ENCODE assay signal across 23 cellular contexts in genomic region chr10:131924982-131925649, GRCh38. TPM values are rescaled to one million over a fixed set of nuclear protein-coding genes. Genes with fewer than 3 reads are reported as not detected.
A peak's percentile ranks its signal among the peaks of the same experiment; 100 is the strongest.
DNase-seq lines count a peak whose midpoint lies in the region; ATAC-seq and TF ChIP-seq lines count a peak whose summit lies in the region.
"Had no signal": no experiment of that assay in that cellular context is flagged by ENCODE, and none has a peak within 500 bp of the region (broad histone marks: within the 10 kb centered on the region; RNA-seq: fewer than 3 reads in every experiment).

No MANE protein-coding gene starts in this region.

- H3K27me3 Mint-ChIP-seq in activated CD4-positive, alpha-beta T cell treated with anti-CD3 and anti-CD28 coated beads, Interleukin-2, amount 10 ng/mL, durations not matched to agents 24 days and 14 days = no peaks in the 10 kb centered on the region
- H3K27me3 Mint-ChIP-seq: activated naive CD8-positive, alpha-beta T cell treated with anti-CD3 and anti-CD28 coated beads, Interleukin-2, amount 10 ng/mL, durations not matched to agents 7 days and 5 days had no signal

- H2AFZ ChIP-seq in PC-3 (ENCODE audit: low read length) = no peak overlapping the region
- H2AFZ ChIP-seq: GM23248 had no signal

- peaks cover 46% of the 10 kb centered on the region for H3K36me3 Mint-ChIP-seq in activated CD4-positive, alpha-beta T cell treated with anti-CD3 and anti-CD28 coated beads, Interleukin-2, amount 10 ng/mL, durations not matched to agents 24 days and 14 days (ENCODE audit: low read depth)

- CTCF ChIA-PET in PC-3 (lab: Charles Lee) = no interaction called here

- no peak overlapping the region for H3K27ac Mint-ChIP-seq in activated CD4-positive, alpha-beta T cell treated with anti-CD3 and anti-CD28 coated beads, Interleukin-2, amount 10 ng/mL, durations not matched to agents 24 days and 14 days
- H3K27ac Mint-ChIP-seq: activated naive CD8-positive, alpha-beta T cell treated with anti-CD3 and anti-CD28 coated beads, Interleukin-2, amount 10 ng/mL, durations not matched to agents 7 days and 5 days had no signal

- H3K36me3 ChIP-seq in PC-3 (ENCODE audit: low read depth, low read length) = peaks cover 3% of the 10 kb centered on the region; the same call in 1 of the 2 replicates
- H3K36me3 ChIP-seq: gastrocnemius medialis, pancreas, transverse colon had no signal

- no peak; the same call in 1 of the 2 replicates for ATAC-seq in PC-3
- ATAC-seq: gastrocnemius medialis, pancreas had no signal

- H3K4me1 Mint-ChIP-seq in activated CD4-positive, alpha-beta T cell treated with anti-CD3 and anti-CD28 coated beads, Interleukin-2, amount 10 ng/mL, durations not matched to agents 24 days and 14 days = peaks cover 53% of the 10 kb centered on the region

- H3K4me3 ChIP-seq in HL-60 (replicated peaks; ENCODE audit: insufficient read depth, low read length) (no peak overlapping the region), PC-3 (ENCODE audit: low read length) (no peak overlapping the region), epithelial cell of esophagus (ENCODE audit: low read length) (no peak overlapping the region)
- H3K4me3 ChIP-seq: gastrocnemius medialis, GM23248, pancreas, SK-N-MC, smooth muscle cell, transverse colon had no signal

- no peak overlapping the region for H3K9ac ChIP-seq in PC-3 (ENCODE audit: low read length)
- H3K9ac ChIP-seq: GM23248 had no signal

- H3K9me2 ChIP-seq in PC-3 (replicated peaks; ENCODE audit: low read length) = no peaks in the 10 kb centered on the region

- DNase-seq in CD1c-positive myeloid dendritic cell (ENCODE audit: extremely low spot score) = peak; percentile 42
- DNase-seq in HL-60 (ENCODE audit: low read depth in 1 of 2, low spot score in 1 of 2) = no peak
- DNase-seq in PC-3 = peak; percentile 29
- peak; percentile 35 for DNase-seq in epithelial cell of esophagus (ENCODE audit: low read depth)
- DNase-seq in amniotic stem cell (lab: John Stamatoyannopoulos, UW) = no peak
- DNase-seq in activated CD4-positive, alpha-beta T cell treated with anti-CD3 and anti-CD28 coated beads, Interleukin-2, amount 10 ng/mL, durations not matched to agents 24 days and 14 days = no peak
- no peak for DNase-seq in NCI-H2196 treated with DMSO at 0.1 percent for 48 hours (lab: John Stamatoyannopoulos, UW; ENCODE audit: unreplicated experiment)
- DNase-seq: activated CD4-positive, alpha-beta T cell treated with anti-CD3 and anti-CD28 coated beads, Interleukin-2, amount 50 U/mL, for 1 hour; activated naive CD8-positive, alpha-beta T cell treated with anti-CD3 and anti-CD28 coated beads, Interleukin-2, amount 10 ng/mL, durations not matched to agents 7 days and 5 days; gastrocnemius medialis; GM23248; Karpas-422; left colon; mammary epithelial cell; NCI-H1105; NCI-H2029; NCI-H2227 treated with DMSO at 0.1 percent for 48 hours; pancreas; stimulated activated CD4-positive, alpha-beta T cell treated with anti-CD3 and anti-CD28 coated beads, Interleukin-2, amount 100 ng/mL, for 24 hours; transverse colon had no signal

- H3K9me3 Mint-ChIP-seq in activated CD4-positive, alpha-beta T cell treated with anti-CD3 and anti-CD28 coated beads, Interleukin-2, amount 10 ng/mL, durations not matched to agents 24 days and 14 days = peaks cover 8% of the 10 kb centered on the region

- peaks cover 99% of the 10 kb centered on the region for H3K79me2 ChIP-seq in PC-3 (ENCODE audit: low read length)

- H3K27me3 ChIP-seq in HL-60 (ENCODE audit: insufficient read depth, poor library complexity, severe bottlenecking) = no peaks in the 10 kb centered on the region
- no peaks in the 10 kb centered on the region for H3K27me3 ChIP-seq in PC-3 (ENCODE audit: low read length)
- H3K27me3 ChIP-seq: gastrocnemius medialis, pancreas, transverse colon had no signal

- H3K27ac ChIP-seq in HL-60 (replicated peaks) (peak overlapping the region; percentile 31; the same call in 1 of the 2 replicates), PC-3 (ENCODE audit: low read length) (no peak overlapping the region)
- H3K27ac ChIP-seq: gastrocnemius medialis, GM23248, pancreas, SK-N-MC, transverse colon had no signal

- peaks cover 6% of the 10 kb centered on the region; the same call in 1 of the 2 replicates for H3K4me1 ChIP-seq in PC-3 (ENCODE audit: insufficient read depth, low read length)

- no peak overlapping the region for H3K4me3 Mint-ChIP-seq in activated CD4-positive, alpha-beta T cell treated with anti-CD3 and anti-CD28 coated beads, Interleukin-2, amount 10 ng/mL, durations not matched to agents 24 days and 14 days
- H3K4me3 Mint-ChIP-seq: activated naive CD8-positive, alpha-beta T cell treated with anti-CD3 and anti-CD28 coated beads, Interleukin-2, amount 10 ng/mL, durations not matched to agents 7 days and 5 days; CD14-positive monocyte had no signal

- BruUV-seq in PC-3 (replicated peaks; lab: Mats Ljungman, UMichigan) = no TSS peak

- H3F3A ChIP-seq in PC-3 (ENCODE audit: low read length, unreplicated experiment) = no peaks in the 10 kb centered on the region

- no peak overlapping the region for H3K4me2 ChIP-seq in PC-3 (ENCODE audit: low read length)
- H3K4me2 ChIP-seq: smooth muscle cell had no signal

- TF ChIP-seq CTCF in HL-60 (IDR thresholded peaks at IDR 0.05; ENCODE audit: insufficient read depth, low read length) = no peak
- TF ChIP-seq CTCF in PC-3 (conservative IDR thresholded peaks at IDR 0.05; ENCODE audit: low read depth, low read length) = no peak
- no peak for TF ChIP-seq CTCF in epithelial cell of esophagus (IDR thresholded peaks at IDR 0.05; ENCODE audit: insufficient read depth, low read depth, low read length, missing control alignments)

- POLR2A ChIA-PET in PC-3 (lab: Charles Lee; ENCODE audit: unreplicated experiment) = no interaction called here

- H3K9me3 ChIP-seq in PC-3 (ENCODE audit: low read length) = no peaks in the 10 kb centered on the region
- H3K9me3 ChIP-seq: gastrocnemius medialis had no signal

- intact Hi-C loops in PC-3 (cut with micrococcal nuclease) = loop anchor here (2.0 kb wide), 1 partner anchor 16 kb away; no protein-coding TSS in a partner anchor
- intact Hi-C loops in activated CD4-positive, alpha-beta T cell treated with anti-CD3 and anti-CD28 coated beads, Interleukin-2, amount 10 ng/mL, durations not matched to agents 24 days and 14 days (cut with micrococcal nuclease) = no loop called here

- H4K20me1 ChIP-seq in PC-3 (ENCODE audit: low read length) = no peaks in the 10 kb centered on the region

RNA-seq across cellular contexts. Expression of gene PPP2R2D, which starts 24.3 kb away (rescaled TPM):
- 30.6 and 40.3 TPM in 2 replicates for total RNA-seq in PC-3 (2014; rRNA removed)
- total RNA-seq in activated CD4-positive, alpha-beta T cell treated with anti-CD3 and anti-CD28 coated beads, Interleukin-2, amount 10 ng/mL, durations not matched to agents 24 days and 14 days = 33.2 and 36.2 TPM in 2 replicates

RNA-seq across cellular contexts. Expression of gene BNIP3, which starts 56.6 kb away (rescaled TPM):
- 197 and 225 TPM in 2 replicates for total RNA-seq in PC-3 (2014; rRNA removed)
- 94.4 and 95.1 TPM in 2 replicates for total RNA-seq in activated CD4-positive, alpha-beta T cell treated with anti-CD3 and anti-CD28 coated beads, Interleukin-2, amount 10 ng/mL, durations not matched to agents 24 days and 14 days

Comparison
In these comparisons a context has a peak if more than half of its experiments do, and no peak if none do; other contexts are left out.
1. DNase-seq: peak in CD1c-positive myeloid dendritic cell (single experiment), PC-3 (single experiment) and epithelial cell of esophagus (single experiment); none in HL-60 (0 of 2), amniotic stem cell (single experiment), activated CD4-positive, alpha-beta T cell treated with anti-CD3 and anti-CD28 coated beads, Interleukin-2, amount 10 ng/mL, durations not matched to agents 24 days and 14 days (single experiment) and NCI-H2196 treated with DMSO at 0.1 percent for 48 hours (single experiment).